Comparison of ENCODE assay signal across 32 cellular contexts in genomic region chr1:28789412-28789811, GRCh38. TPM values are rescaled to one million over a fixed set of nuclear protein-coding genes. Genes with fewer than 3 reads are reported as not detected.
"Had no signal": no experiment of that assay in that cellular context is flagged by ENCODE, and none has a peak within 500 bp of the region (broad histone marks: within the 10 kb centered on the region; RNA-seq: fewer than 3 reads in every experiment).

No MANE protein-coding gene starts in this region.

- H3K4me1 ChIP-seq: pancreas, sigmoid colon, thyroid gland, vagina had no signal

- H3K9me3 Mint-ChIP-seq: naive thymus-derived CD8-positive, alpha-beta T cell; natural killer cell treated with Interleukin-12 subunit alpha and Interleukin-12 subunit beta and Interleukin-15 and Interleukin-18, amount 100 ng/mL, for 72 hours; nephron progenitor cell; neural crest cell; stimulated activated effector memory CD8-positive, alpha-beta T cell treated with anti-CD3 and anti-CD28 coated beads, Interleukin-12 subunit alpha, Interleukin-12 subunit beta, amount 100 ng/mL, for 72 hours; stimulated activated naive B cell treated with anti-CD40 and anti-IgM and Interleukin-4, amounts not matched to agents 10 μg/mL and 1 μg/mL and 100 μg/mL, for 72 hours; stimulated activated naive CD8-positive, alpha-beta T cell treated with anti-CD3 and anti-CD28 coated beads, Interleukin-15, Interleukin-2, amounts not matched to agents 100 ng/mL and 50 ng/mL, for 24 hours had no signal

- H3K4me3 ChIP-seq: pancreas, psoas muscle, right lobe of liver, sigmoid colon, stomach, thoracic aorta, thyroid gland, tibial nerve, upper lobe of left lung, vagina had no signal

- H3K36me3 ChIP-seq: neutrophil, pancreas, right lobe of liver, sigmoid colon, stomach, thoracic aorta, thyroid gland, tibial nerve, upper lobe of left lung, vagina had no signal

- H3K27ac ChIP-seq: neutrophil, pancreas, psoas muscle, right lobe of liver, sigmoid colon, stomach, thoracic aorta, thyroid gland, tibial nerve, upper lobe of left lung, vagina had no signal

- H3K36me3 Mint-ChIP-seq: naive thymus-derived CD8-positive, alpha-beta T cell; natural killer cell treated with Interleukin-12 subunit alpha and Interleukin-12 subunit beta and Interleukin-15 and Interleukin-18, amount 100 ng/mL, for 72 hours; stimulated activated effector memory CD8-positive, alpha-beta T cell treated with anti-CD3 and anti-CD28 coated beads, Interleukin-12 subunit alpha, Interleukin-12 subunit beta, amount 100 ng/mL, for 72 hours; stimulated activated naive B cell treated with anti-CD40 and anti-IgM and Interleukin-4, amounts not matched to agents 10 μg/mL and 1 μg/mL and 100 μg/mL, for 72 hours had no signal

- H3K4me3 Mint-ChIP-seq: naive thymus-derived CD8-positive, alpha-beta T cell; natural killer cell treated with Interleukin-12 subunit alpha and Interleukin-12 subunit beta and Interleukin-15 and Interleukin-18, amount 100 ng/mL, for 72 hours; nephron progenitor cell; neural crest cell; stimulated activated effector memory CD8-positive, alpha-beta T cell treated with anti-CD3 and anti-CD28 coated beads, Interleukin-12 subunit alpha, Interleukin-12 subunit beta, amount 100 ng/mL, for 72 hours; stimulated activated naive B cell treated with anti-CD40 and anti-IgM and Interleukin-4, amounts not matched to agents 10 μg/mL and 1 μg/mL and 100 μg/mL, for 72 hours; stimulated activated naive CD8-positive, alpha-beta T cell treated with anti-CD3 and anti-CD28 coated beads, Interleukin-15, Interleukin-2, amounts not matched to agents 100 ng/mL and 50 ng/mL, for 24 hours had no signal

- DNase-seq: naive thymus-derived CD8-positive, alpha-beta T cell; nephron progenitor cell; nucleus accumbens; pancreas; psoas muscle; right cardiac atrium; right lobe of liver; sigmoid colon; small intestine; stimulated activated CD4-positive, alpha-beta T cell treated with anti-CD3 and anti-CD28 coated beads, Interleukin-15, amount 100 ng/mL, for 24 hours; stimulated activated CD4-positive, alpha-beta T cell treated with anti-CD3 and anti-CD28 coated beads, Interleukin-2, amount 100 ng/mL, for 24 hours; stimulated activated CD4-positive, alpha-beta T cell treated with anti-CD3 and anti-CD28 coated beads, Interleukin-2, amount 100 ng/mL, for 48 hours; stimulated activated CD4-positive, alpha-beta T cell treated with anti-CD3 and anti-CD28 coated beads, Interleukin-4, amount 100 ng/mL, for 24 hours; stimulated activated naive B cell treated with anti-CD40 and anti-IgM and Interleukin-4, amounts not matched to agents 10 μg/mL and 1 μg/mL and 100 μg/mL, for 72 hours; stimulated activated naive CD4-positive, alpha-beta T cell treated with Interleukin-2 at 50 U/mL for 16 hours; stomach; thyroid gland; trophoblast cell; upper lobe of left lung had no signal

- ATAC-seq: naive thymus-derived CD8-positive, alpha-beta T cell; natural killer cell treated with Interleukin-12 subunit alpha and Interleukin-12 subunit beta and Interleukin-15 and Interleukin-18, amount 100 ng/mL, for 72 hours; pancreas; psoas muscle; right cardiac atrium; right lobe of liver; stimulated activated effector memory CD8-positive, alpha-beta T cell treated with anti-CD3 and anti-CD28 coated beads, Interleukin-12 subunit alpha, Interleukin-12 subunit beta, amount 100 ng/mL, for 72 hours; stimulated activated naive B cell treated with anti-CD40 and anti-IgM and Interleukin-4, amounts not matched to agents 10 μg/mL and 1 μg/mL and 100 μg/mL, for 72 hours had no signal

- H3K27me3 ChIP-seq: neutrophil, pancreas, right lobe of liver, sigmoid colon, stomach, thyroid gland, tibial nerve, upper lobe of left lung, vagina had no signal

- H3K9me3 ChIP-seq: neutrophil, pancreas, psoas muscle, right lobe of liver, sigmoid colon, stomach, thoracic aorta, thyroid gland, tibial nerve, upper lobe of left lung, vagina had no signal

- H3K27me3 Mint-ChIP-seq: natural killer cell treated with Interleukin-12 subunit alpha and Interleukin-12 subunit beta and Interleukin-15 and Interleukin-18, amount 100 ng/mL, for 72 hours; stimulated activated naive CD8-positive, alpha-beta T cell treated with anti-CD3 and anti-CD28 coated beads, Interleukin-15, Interleukin-2, amounts not matched to agents 100 ng/mL and 50 ng/mL, for 24 hours had no signal

- H3K27ac Mint-ChIP-seq: naive thymus-derived CD8-positive, alpha-beta T cell; natural killer cell treated with Interleukin-12 subunit alpha and Interleukin-12 subunit beta and Interleukin-15 and Interleukin-18, amount 100 ng/mL, for 72 hours; nephron progenitor cell; progenitor cell of endocrine pancreas; stimulated activated effector memory CD8-positive, alpha-beta T cell treated with anti-CD3 and anti-CD28 coated beads, Interleukin-12 subunit alpha, Interleukin-12 subunit beta, amount 100 ng/mL, for 72 hours; stimulated activated naive B cell treated with anti-CD40 and anti-IgM and Interleukin-4, amounts not matched to agents 10 μg/mL and 1 μg/mL and 100 μg/mL, for 72 hours; stimulated activated naive CD8-positive, alpha-beta T cell treated with anti-CD3 and anti-CD28 coated beads, Interleukin-15, Interleukin-2, amounts not matched to agents 100 ng/mL and 50 ng/mL, for 24 hours had no signal

RNA-seq across cellular contexts. Expression of gene OPRD1, which starts 22.6 kb away (rescaled TPM):
- total RNA-seq: naive thymus-derived CD8-positive, alpha-beta T cell; natural killer cell treated with Interleukin-12 subunit alpha and Interleukin-12 subunit beta and Interleukin-15 and Interleukin-18, amount 100 ng/mL, for 72 hours; omental fat pad; renal cortical epithelial cell; right cardiac atrium; right lobe of liver; subcutaneous adipose tissue; thoracic aorta; tibial nerve; upper lobe of left lung; ureter had no signal
